In the genomic region with DNA sequence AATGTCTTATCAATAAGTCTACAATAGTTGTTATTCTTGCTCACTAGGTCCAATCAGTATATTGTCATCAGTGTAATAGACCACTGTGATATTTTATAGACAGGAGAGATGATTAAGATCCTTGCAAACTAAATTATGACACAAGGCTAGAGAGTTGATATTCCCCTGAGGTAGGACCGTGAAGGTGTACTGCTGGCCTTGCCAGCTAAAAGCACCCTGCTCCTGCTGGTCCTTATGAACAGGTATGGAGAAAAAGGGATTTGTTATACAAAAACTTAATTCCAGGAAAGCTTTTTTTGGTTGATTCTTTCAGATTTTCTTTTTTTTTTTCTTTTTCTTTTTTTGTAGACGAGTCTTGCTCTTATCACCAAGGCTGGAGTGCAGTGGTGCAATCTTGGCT, we compare ENCODE assay signal across 9 cellular contexts.
"Had no signal": no experiment of that assay in that cellular context is flagged by ENCODE, and none has a peak within 500 bp of the region (broad histone marks: within the 10 kb centered on the region; RNA-seq: fewer than 3 reads in every experiment).

No MANE protein-coding gene starts in this region.

- H3K27ac ChIP-seq: GM23248 had no signal

- H3K36me3 ChIP-seq: HAP-1 had no signal

- DNase-seq: GM23248, GOT3, H7, H9, HCEC 1CT, HFFc6 had no signal

- H3K4me3 ChIP-seq: GM23248, GM23338, HAP-1 had no signal

- ATAC-seq: GM23338, HCT116 had no signal

- H3K9me3 ChIP-seq: HAP-1 had no signal
